ENCODE assay signal across 8 cellular contexts in genomic region chr4:48016141-48017107, GRCh38. TPM values are rescaled to one million over a fixed set of nuclear protein-coding genes. Genes with fewer than 3 reads are reported as not detected.
A peak's percentile ranks its signal among the peaks of the same experiment; 100 is the strongest.
DNase-seq lines count a peak whose midpoint lies in the region; ATAC-seq and TF ChIP-seq lines count a peak whose summit lies in the region.

CNGA1 (minus strand) TSS chr4:48016681; CDS start chr4:47952689, 63,992 bp downstream.
NIPAL1 (plus strand) TSS chr4:48016772; CDS start chr4:48016840, 68 bp downstream.

- ATAC-seq in HG02623 (IDR thresholded peaks at IDR 0.05; ENCODE audit: unreplicated experiment) (peak; percentile 90), psoas muscle (peak; percentile 97 to 98 (median 98))

- 1 to 2% (median 1%) methylated on average over 54 to 60 of the region's 60 CpGs for WGBS in psoas muscle, 3 donors

- H3K4me3 ChIP-seq in GM12875 (ENCODE audit: low read depth, low read length) (peak within 1 kb of the TSS; percentile 68), adipocyte (ENCODE audit: low read length) (peak within 1 kb of the TSS; percentile 84), right atrium auricular region (peak within 1 kb of the TSS; percentile 66 to 68), psoas muscle (peak within 1 kb of the TSS; percentile 87), uterus (peak within 1 kb of the TSS; percentile 17 to 46)

- peak; percentile 59 for DNase-seq in NCI-H1092 (lab: John Stamatoyannopoulos, UW)
- DNase-seq in T follicular helper cell (ENCODE audit: low read depth), result peak; percentile 62
- peak; percentile 84 for DNase-seq in adipocyte (ENCODE audit: low read depth)
- DNase-seq in right atrium auricular region (ENCODE audit: low spot score), result peak; percentile 70
- peak; percentile 72 to 84 for DNase-seq in psoas muscle
- DNase-seq in uterus, result peak; percentile 26 to 49

- no peak for TF ChIP-seq POLR2A in uterus (IDR thresholded peaks at IDR 0.05)

- no peaks in the 10 kb centered on the region for H3K9me3 ChIP-seq in adipocyte (ENCODE audit: control insufficient read depth, low read length)
- H3K9me3 ChIP-seq in right atrium auricular region, result no peaks in the 10 kb centered on the region
- no peaks in the 10 kb centered on the region for H3K9me3 ChIP-seq in psoas muscle
- H3K9me3 ChIP-seq in uterus, result no peaks in the 10 kb centered on the region

- H3K36me3 ChIP-seq in adipocyte (ENCODE audit: control insufficient read depth, insufficient read depth, low read length, severe bottlenecking), result no peaks in the 10 kb centered on the region
- H3K36me3 ChIP-seq in right atrium auricular region, result no peaks in the 10 kb centered on the region
- no peaks in the 10 kb centered on the region for H3K36me3 ChIP-seq in psoas muscle (ENCODE audit: insufficient read depth in 1 of 2, low read depth in 1 of 2)
- H3K36me3 ChIP-seq in uterus, result no peaks in the 10 kb centered on the region

- H3K4me1 ChIP-seq in adipocyte (ENCODE audit: control insufficient read depth, insufficient read depth, low read length), result peaks cover 4% of the 10 kb centered on the region
- H3K4me1 ChIP-seq in right atrium auricular region, result peaks cover 0 to 18% of the 10 kb centered on the region in 2 donors
- H3K4me1 ChIP-seq in psoas muscle, result no peaks in the 10 kb centered on the region
- H3K4me1 ChIP-seq in uterus, result peaks cover 0 to 3% of the 10 kb centered on the region in 2 donors

- intact Hi-C loops in psoas muscle (cut with DNase I), result loop anchor here in 1 of 2 donors (5.0 kb wide), 1 partner anchor 71 kb away; no protein-coding TSS in a partner anchor
- intact Hi-C loops in uterus (cut with DNase I; ENCODE audit: low total_unique reads), result no loop called here

- H3K9ac ChIP-seq in adipocyte (ENCODE audit: low read length), result peak within 1 kb of the TSS; percentile 51

- TF ChIP-seq CTCF in GM12875 (IDR thresholded peaks at IDR 0.05; ENCODE audit: borderline replicate concordance, insufficient read depth, low read depth, low read length), result peak; percentile 54
- peak in 1 of 2 donors; percentile 57 for TF ChIP-seq CTCF in right atrium auricular region (IDR thresholded peaks at IDR 0.05)
- peak; percentile 38 for TF ChIP-seq CTCF in psoas muscle (IDR thresholded peaks at IDR 0.05)
- TF ChIP-seq CTCF in uterus (IDR thresholded peaks at IDR 0.05), result peak in 1 of 4 experiments; percentile 18

- peak within 1 kb of the TSS; percentile 63 to 85 for H3K27ac ChIP-seq in right atrium auricular region
- H3K27ac ChIP-seq in psoas muscle, result peak within 1 kb of the TSS; percentile 84
- no peak within 1 kb of the TSS for H3K27ac ChIP-seq in uterus

- H3K27me3 ChIP-seq in adipocyte (replicated peaks; ENCODE audit: control insufficient read depth, insufficient read depth, low read length) (no peaks in the 10 kb centered on the region), right atrium auricular region (peaks cover 0 to 4% of the 10 kb centered on the region in 2 donors), psoas muscle (ENCODE audit: insufficient read depth in 3 of 3, low read length in 2 of 3) (no peaks in the 10 kb centered on the region), uterus (no peaks in the 10 kb centered on the region)

RNA-seq across cellular contexts. Expression of gene CNGA1, which starts in this region (rescaled TPM):
- total RNA-seq in right atrium auricular region (under 1 TPM in 1 of 2 donors, not detected in 1; 0.24 TPM), psoas muscle (under 1 TPM; 0.50 to 0.77 (median 0.66) TPM), uterus (1 to 10 TPM in 1 of 4 donors, under 1 TPM in 2, not detected in 1; 0.27 to 4.1 (median 0.55) TPM)
- 1 to 10 TPM in 1 of 3 donors, under 1 TPM in 2; 0.15 to 1.1 (median 0.38) TPM for polyA plus RNA-seq in psoas muscle

RNA-seq across cellular contexts. Expression of gene NIPAL1, which starts in this region (rescaled TPM):
- total RNA-seq in right atrium auricular region (1 to 10 TPM in 1 of 2 donors, under 1 TPM in 1; 0.63 to 1.4 TPM), psoas muscle (1 to 10 TPM in 1 of 4 donors, under 1 TPM in 3; 0.69 to 2.3 (median 0.81) TPM), uterus (1 to 10 TPM in 1 of 4 donors, under 1 TPM in 1, not detected in 2; 0.55 to 1.2 TPM)
- 1 to 10 TPM in 1 of 3 donors, under 1 TPM in 2; 0.41 to 1.3 (median 0.47) TPM for polyA plus RNA-seq in psoas muscle

Comparison
In these comparisons a context has a peak if more than half of its experiments do, and no peak if none do; other contexts are left out.
1. H3K4me3 ChIP-seq: peak in every context shown above with its lines; median percentile 87 in psoas muscle; 84 in adipocyte; 68 in GM12875; 67 in right atrium auricular region; 32 in uterus.
2. H3K27ac ChIP-seq: peak in right atrium auricular region (2 of 2) and psoas muscle (single experiment); none in uterus (0 of 2).
3. Peak in every context shown above with its lines, with median percentiles within 50 percentile points of each other: DNase-seq.